1 cellular context compared by ENCODE assay signal in genomic region chr6:52500268-52501129, GRCh38.
TF ChIP-seq lines count a peak whose summit lies in the region.

No MANE protein-coding gene starts in this region.

TF ChIP-seq in K562, 482 proteins besides CTCF, POLR2A, EP300 and RAD21:
- TF ChIP-seq HDAC1 (IDR thresholded peaks at IDR 0.05) (no peak), CBX1 (IDR thresholded peaks at IDR 0.05; ENCODE audit: low read depth) (no peak), TCF7L2 (IDR thresholded peaks at IDR 0.05; ENCODE audit: low read depth, low read length) (no peak), NFIC (IDR thresholded peaks at IDR 0.05) (peak; percentile 76), DNMT1 (IDR thresholded peaks at IDR 0.05) (no peak), ZBTB8A (IDR thresholded peaks at IDR 0.05; ENCODE audit: partially characterized antibody) (no peak), NFIX (CRISPR knock-in tag; IDR thresholded peaks at IDR 0.05; ENCODE audit: low read depth) (0 out of 2 replicates have a peak, but pooled peaks have one; percentile 5), HINFP (tag; conservative IDR thresholded peaks at IDR 0.05; ENCODE audit: low read depth) (no peak)
